Comparison of ENCODE assay signal across 1 cellular context in genomic region chr12:24034160-24034559, GRCh38.
TF ChIP-seq lines count a peak whose summit lies in the region.

No MANE protein-coding gene starts in this region.

TF ChIP-seq in HepG2, 621 proteins besides CTCF, POLR2A, EP300 and RAD21 (continued from another document):
- TF ChIP-seq ZBTB40 (IDR thresholded peaks at IDR 0.05) (no peak), ZBTB40 (CRISPR knock-in tag; IDR thresholded peaks at IDR 0.05) (no peak), PRDM10 (CRISPR knock-in tag; IDR thresholded peaks at IDR 0.05; ENCODE audit: low read depth) (peak; percentile 91), ASH2L (IDR thresholded peaks at IDR 0.05; ENCODE audit: insufficient read length, low read depth, low read length) (peak; percentile 37)
